Comparison of ENCODE assay signal across 28 cellular contexts in genomic region chr7:38199782-38200181, GRCh38.
"Had no signal": no experiment of that assay in that cellular context is flagged by ENCODE, and none has a peak within 500 bp of the region (broad histone marks: within the 10 kb centered on the region; RNA-seq: fewer than 3 reads in every experiment).

No MANE protein-coding gene starts in this region.

- H3K27me3 Mint-ChIP-seq: activated B cell treated with CpG ODN at 0.5 μM for 24 hours; activated CD4-positive, alpha-beta memory T cell treated with anti-CD3 and anti-CD28 coated beads, Interleukin-2, amount 10 ng/mL, durations not matched to agents 7 days and 5 days; activated CD4-positive, alpha-beta T cell treated with anti-CD3 and anti-CD28 coated beads, Interleukin-2, amount 10 ng/mL, durations not matched to agents 24 days and 14 days; activated naive CD4-positive, alpha-beta T cell treated with anti-CD3 and anti-CD28 coated beads, Interleukin-2, amount 10 ng/mL, durations not matched to agents 7 days and 5 days; activated naive CD8-positive, alpha-beta T cell treated with anti-CD3 and anti-CD28 coated beads, Interleukin-2, amount 10 ng/mL, durations not matched to agents 7 days and 5 days; activated T-cell treated with anti-CD3 and anti-CD28 coated beads, Interleukin-2, amount 50 U/mL, for 24 hours; brain; effector memory CD8-positive, alpha-beta T cell; T-helper 17 cell had no signal

- ATAC-seq: activated CD4-positive, CD25-positive, alpha-beta regulatory T cell treated with anti-CD3 and anti-CD28 coated beads, Interleukin-2, amount 50 U/mL, for 24 hours; activated naive CD4-positive, alpha-beta T cell treated with anti-CD3 and anti-CD28 coated beads, Interleukin-2, amount 50 U/mL, for 72 hours; activated T-cell treated with anti-CD3 and anti-CD28 coated beads, Interleukin-2, amount 50 U/mL, for 72 hours; effector memory CD8-positive, alpha-beta T cell; heart left ventricle; T-helper 17 cell had no signal

- H3K36me3 ChIP-seq: breast epithelium had no signal

- H3K4me3 ChIP-seq: ascending aorta, breast epithelium, esophagus squamous epithelium, heart left ventricle had no signal

- H3K27ac Mint-ChIP-seq: activated B cell treated with CpG ODN at 0.5 μM for 24 hours; activated CD4-positive, alpha-beta memory T cell treated with anti-CD3 and anti-CD28 coated beads, Interleukin-2, amount 10 ng/mL, durations not matched to agents 7 days and 5 days; activated CD4-positive, alpha-beta T cell treated with anti-CD3 and anti-CD28 coated beads, Interleukin-2, amount 10 ng/mL, durations not matched to agents 24 days and 14 days; activated naive CD4-positive, alpha-beta T cell treated with anti-CD3 and anti-CD28 coated beads, Interleukin-2, amount 10 ng/mL, durations not matched to agents 7 days and 5 days; activated naive CD8-positive, alpha-beta T cell treated with anti-CD3 and anti-CD28 coated beads, Interleukin-2, amount 10 ng/mL, durations not matched to agents 7 days and 5 days; activated T-cell treated with anti-CD3 and anti-CD28 coated beads, Interleukin-2, amount 50 U/mL, for 24 hours; activated T-cell treated with anti-CD3 and anti-CD28 coated beads, Interleukin-2, amount 50 U/mL, for 72 hours; effector memory CD8-positive, alpha-beta T cell; T-helper 17 cell; T-helper 2 cell treated with Interferon-gamma antibody and Interleukin-4, amounts not matched to agents 5 μg/mL and 100 μg/mL, for 36 hours had no signal

- H3K4me3 Mint-ChIP-seq: activated B cell treated with CpG ODN at 0.5 μM for 24 hours; activated CD4-positive, alpha-beta memory T cell treated with anti-CD3 and anti-CD28 coated beads, Interleukin-2, amount 10 ng/mL, durations not matched to agents 7 days and 5 days; activated CD4-positive, alpha-beta T cell treated with anti-CD3 and anti-CD28 coated beads, Interleukin-2, amount 10 ng/mL, durations not matched to agents 24 days and 14 days; activated naive CD4-positive, alpha-beta T cell treated with anti-CD3 and anti-CD28 coated beads, Interleukin-2, amount 10 ng/mL, durations not matched to agents 7 days and 5 days; activated naive CD8-positive, alpha-beta T cell treated with anti-CD3 and anti-CD28 coated beads, Interleukin-2, amount 10 ng/mL, durations not matched to agents 7 days and 5 days; activated T-cell treated with anti-CD3 and anti-CD28 coated beads, Interleukin-2, amount 50 U/mL, for 24 hours; activated T-cell treated with anti-CD3 and anti-CD28 coated beads, Interleukin-2, amount 50 U/mL, for 72 hours; brain; effector memory CD8-positive, alpha-beta T cell; T-helper 17 cell; T-helper 2 cell treated with Interferon-gamma antibody and Interleukin-4, amounts not matched to agents 5 μg/mL and 100 μg/mL, for 36 hours had no signal

- DNase-seq: activated B cell treated with CpG ODN at 0.5 μM for 24 hours; activated CD4-positive, alpha-beta memory T cell treated with anti-CD3 and anti-CD28 coated beads, Interleukin-2, amount 10 ng/mL, durations not matched to agents 7 days and 5 days; activated CD4-positive, alpha-beta T cell treated with anti-CD3 and anti-CD28 coated beads, Interleukin-2, amount 10 ng/mL, durations not matched to agents 24 days and 14 days; activated CD4-positive, alpha-beta T cell treated with anti-CD3 and anti-CD28 coated beads, Interleukin-2, amount 50 U/mL, for 4 hours; activated CD8-positive, alpha-beta memory T cell treated with anti-CD3 and anti-CD28 coated beads, Interleukin-2, amount 50 U/mL, for 48 hours; activated gamma-delta T cell; activated naive CD4-positive, alpha-beta T cell; activated naive CD4-positive, alpha-beta T cell treated with anti-CD3 and anti-CD28 coated beads, Interleukin-2, amount 10 ng/mL, durations not matched to agents 7 days and 5 days; activated naive CD8-positive, alpha-beta T cell treated with anti-CD3 and anti-CD28 coated beads, Interleukin-2, amount 10 ng/mL, durations not matched to agents 7 days and 5 days; activated T-cell treated with anti-CD3 and anti-CD28 coated beads for 4 hours; activated T-cell treated with anti-CD3 and anti-CD28 coated beads, Interleukin-2, amount 50 U/mL, for 24 hours; activated T-cell treated with anti-CD3 and anti-CD28 coated beads, Interleukin-2, amount 50 U/mL, for 72 hours; cortex of kidney; dermis blood vessel endothelial cell; effector CD4-positive, alpha-beta T cell; effector memory CD8-positive, alpha-beta T cell; esophagus squamous epithelium; heart left ventricle; T-helper 1 cell; T-helper 17 cell; T1000; WERI-Rb-1 had no signal

- H3K9me3 Mint-ChIP-seq: activated naive CD4-positive, alpha-beta T cell treated with anti-CD3 and anti-CD28 coated beads, Interleukin-2, amount 10 ng/mL, durations not matched to agents 7 days and 5 days; activated naive CD4-positive, alpha-beta T cell treated with anti-CD3 and anti-CD28 coated beads, Interleukin-2, amount 50 U/mL, for 72 hours; effector memory CD8-positive, alpha-beta T cell; T-helper 2 cell treated with Interferon-gamma antibody and Interleukin-4, amounts not matched to agents 5 μg/mL and 100 μg/mL, for 36 hours had no signal

- H3K27ac ChIP-seq: ascending aorta, breast epithelium, esophagus squamous epithelium, heart left ventricle, WERI-Rb-1 had no signal

- H3K9me3 ChIP-seq: ascending aorta, breast epithelium, esophagus squamous epithelium, heart left ventricle had no signal

- H3K27me3 ChIP-seq: ascending aorta, breast epithelium, esophagus squamous epithelium, heart left ventricle had no signal
